Comparison of ENCODE assay signal across 21 cellular contexts in the genomic region with DNA sequence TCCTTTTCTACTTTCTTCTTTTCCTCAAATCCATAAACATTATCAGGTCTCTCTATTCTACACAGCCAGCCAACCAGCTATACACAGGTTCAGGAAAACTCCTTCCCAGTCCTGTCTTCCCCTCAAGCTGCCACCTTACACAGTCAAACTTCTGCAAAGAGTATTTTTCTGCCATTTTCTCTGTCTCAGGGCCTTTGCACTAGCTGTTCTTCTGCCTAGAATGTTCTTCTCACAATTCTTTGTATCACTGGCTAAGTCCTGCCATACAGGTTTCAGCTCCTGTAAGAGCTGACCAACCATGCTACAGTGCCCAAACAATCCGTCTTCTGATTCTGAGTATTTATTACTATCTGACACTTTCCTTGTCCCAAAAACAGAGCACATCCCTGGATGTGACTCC.
"Had no signal": no experiment of that assay in that cellular context is flagged by ENCODE, and none has a peak within 500 bp of the region (broad histone marks: within the 10 kb centered on the region; RNA-seq: fewer than 3 reads in every experiment).

No MANE protein-coding gene starts in this region.

- H3K4me3 ChIP-seq: MG63, SJSA1, SK-N-MC had no signal

- H3K27me3 ChIP-seq: MG63, SJSA1 had no signal

- FAIRE-seq: RCC 7860 had no signal

- H3K9me3 ChIP-seq: MG63, SJSA1 had no signal

- DNase-seq: Karpas-422, KG1, MG63, NCI-H1092 treated with DMSO at 0.1 percent for 48 hours, NCI-H1436, NCI-H187, NCI-H2029, NCI-H2081 treated with DMSO at 0.1 percent for 48 hours, NCI-H2171, NCI-H226, NCI-H446, NCI-H510A, NCI-H524 treated with DMSO at 0.1 percent for 48 hours, NCI-H69, NCI-H774, Right ventricle myocardium superior, RPMI8226, SIG-M5 had no signal

- H3K36me3 ChIP-seq: MG63, SJSA1 had no signal

- H3K27ac ChIP-seq: SJSA1, SK-N-MC had no signal
